Comparison of ENCODE assay signal across 1 cellular context in genomic region chr16:58511933-58512815, GRCh38.
TF ChIP-seq lines count a peak whose summit lies in the region.

No MANE protein-coding gene starts in this region.

TF ChIP-seq in HepG2, 621 proteins besides CTCF, POLR2A, EP300 and RAD21 (continued from another document and continues in another):
- TF ChIP-seq CEBPG (CRISPR knock-in tag; IDR thresholded peaks at IDR 0.05) (no peak), FOXA1 (IDR thresholded peaks at IDR 0.05) (no peak), FOXA1 (CRISPR knock-in tag; IDR thresholded peaks at IDR 0.05) (no peak), RXRB (CRISPR knock-in tag; IDR thresholded peaks at IDR 0.05; ENCODE audit: borderline replicate concordance) (no peak), PHB2 (IDR thresholded peaks at IDR 0.05; ENCODE audit: partially characterized antibody) (no peak), ERF (CRISPR knock-in tag; IDR thresholded peaks at IDR 0.05) (no peak), SNAPC2 (CRISPR knock-in tag; IDR thresholded peaks at IDR 0.05) (no peak), TSC22D2 (CRISPR knock-in tag; IDR thresholded peaks at IDR 0.05; ENCODE audit: borderline replicate concordance) (0 out of 2 replicates have a peak, but pooled peaks have one; percentile 55), STAT5B (CRISPR knock-in tag; IDR thresholded peaks at IDR 0.05) (peak; percentile 28; the same call in 1 of the 2 replicates), MXD3 (CRISPR knock-in tag; IDR thresholded peaks at IDR 0.05) (peak; percentile 48; the same call in 1 of the 2 replicates), THAP7 (CRISPR knock-in tag; IDR thresholded peaks at IDR 0.05) (no peak), ZNF333 (CRISPR knock-in tag; IDR thresholded peaks at IDR 0.05; ENCODE audit: borderline replicate concordance) (no peak), ATF7-NPFF (CRISPR knock-in tag; IDR thresholded peaks at IDR 0.05; ENCODE audit: low read depth) (no peak), ZNF567 (CRISPR knock-in tag; IDR thresholded peaks at IDR 0.05; ENCODE audit: borderline replicate concordance) (no peak), DR1 (CRISPR knock-in tag; IDR thresholded peaks at IDR 0.05) (no peak), BRD4 (CRISPR knock-in tag; IDR thresholded peaks at IDR 0.05) (no peak), PCBP1 (IDR thresholded peaks at IDR 0.05; ENCODE audit: borderline replicate concordance, low read depth, low read length) (0 out of 2 replicates have a peak, but pooled peaks have one; percentile 73), TFDP1 (CRISPR knock-in tag; IDR thresholded peaks at IDR 0.05; ENCODE audit: borderline replicate concordance) (no peak; the same call in 1 of the 2 replicates), PAF1 (CRISPR knock-in tag; IDR thresholded peaks at IDR 0.05) (no peak), ZNF501 (CRISPR knock-in tag; IDR thresholded peaks at IDR 0.05) (peak; percentile 39; the same call in 1 of the 2 replicates), ISX (CRISPR knock-in tag; conservative IDR thresholded peaks at IDR 0.05) (no peak), RNF2 (conservative IDR thresholded peaks at IDR 0.05; ENCODE audit: low read depth) (no peak), ZNF558 (CRISPR knock-in tag; IDR thresholded peaks at IDR 0.05; ENCODE audit: borderline replicate concordance) (no peak), ZNF317 (CRISPR knock-in tag; IDR thresholded peaks at IDR 0.05) (no peak), ZSCAN5A (CRISPR knock-in tag; IDR thresholded peaks at IDR 0.05; ENCODE audit: borderline replicate concordance) (no peak), ZBTB8A (CRISPR knock-in tag; IDR thresholded peaks at IDR 0.05; ENCODE audit: borderline replicate concordance, low read depth) (no peak), TFAP4 (IDR thresholded peaks at IDR 0.05; ENCODE audit: borderline replicate concordance, low read depth) (peak; percentile 91), DMAP1 (CRISPR knock-in tag; IDR thresholded peaks at IDR 0.05) (no peak), JUN (CRISPR knock-in tag; IDR thresholded peaks at IDR 0.05) (no peak), ZNF720 (CRISPR knock-in tag; IDR thresholded peaks at IDR 0.05) (no peak), KLF15 (CRISPR knock-in tag; IDR thresholded peaks at IDR 0.05; ENCODE audit: borderline replicate concordance) (no peak), MTA3 (CRISPR knock-in tag; IDR thresholded peaks at IDR 0.05) (no peak), ZNF891 (CRISPR knock-in tag; IDR thresholded peaks at IDR 0.05) (no peak), ZNF724P (CRISPR knock-in tag; IDR thresholded peaks at IDR 0.05; ENCODE audit: borderline replicate concordance) (no peak), HMGXB3 (CRISPR knock-in tag; IDR thresholded peaks at IDR 0.05; ENCODE audit: borderline replicate concordance) (peak; percentile 41; the same call in 1 of the 2 replicates), ZC3H4 (CRISPR knock-in tag; IDR thresholded peaks at IDR 0.05; ENCODE audit: borderline replicate concordance) (no peak), ARNTL (CRISPR knock-in tag; IDR thresholded peaks at IDR 0.05) (0 out of 2 replicates have a peak, but pooled peaks have one; percentile 49), PRDM4 (CRISPR knock-in tag; IDR thresholded peaks at IDR 0.05; ENCODE audit: borderline replicate concordance) (no peak), PRDM10 (CRISPR knock-in tag; IDR thresholded peaks at IDR 0.05; ENCODE audit: low read depth) (no peak), HNF4A (CRISPR knock-in tag; IDR thresholded peaks at IDR 0.05) (no peak), ZMAT3 (CRISPR knock-in tag; conservative IDR thresholded peaks at IDR 0.05) (no peak), NFATC3 (CRISPR knock-in tag; IDR thresholded peaks at IDR 0.05) (no peak), NCOR1 (IDR thresholded peaks at IDR 0.05; ENCODE audit: borderline replicate concordance, low read length) (no peak), ZNF841 (CRISPR knock-in tag; IDR thresholded peaks at IDR 0.05; ENCODE audit: borderline replicate concordance) (no peak), KLF12 (CRISPR knock-in tag; IDR thresholded peaks at IDR 0.05; ENCODE audit: borderline replicate concordance) (no peak), ARID2 (CRISPR knock-in tag; IDR thresholded peaks at IDR 0.05; ENCODE audit: borderline replicate concordance) (no peak), ZNF280D (CRISPR knock-in tag; IDR thresholded peaks at IDR 0.05) (no peak), XRCC5 (optimal IDR thresholded peaks at IDR 0.05; ENCODE audit: low read length) (peak; percentile 88), ZBTB20 (CRISPR knock-in tag; IDR thresholded peaks at IDR 0.05; ENCODE audit: borderline replicate concordance, low read depth) (no peak), CEBPB (IDR thresholded peaks at IDR 0.05; ENCODE audit: borderline replicate concordance, low read depth, low read length) (no peak), ZNF619 (CRISPR knock-in tag; IDR thresholded peaks at IDR 0.05) (no peak), SRSF4 (IDR thresholded peaks at IDR 0.05; ENCODE audit: low read depth, low read length, poor library complexity, severe bottlenecking) (no peak)
